ENCODE assay signal across 1 cellular context in the genomic region with DNA sequence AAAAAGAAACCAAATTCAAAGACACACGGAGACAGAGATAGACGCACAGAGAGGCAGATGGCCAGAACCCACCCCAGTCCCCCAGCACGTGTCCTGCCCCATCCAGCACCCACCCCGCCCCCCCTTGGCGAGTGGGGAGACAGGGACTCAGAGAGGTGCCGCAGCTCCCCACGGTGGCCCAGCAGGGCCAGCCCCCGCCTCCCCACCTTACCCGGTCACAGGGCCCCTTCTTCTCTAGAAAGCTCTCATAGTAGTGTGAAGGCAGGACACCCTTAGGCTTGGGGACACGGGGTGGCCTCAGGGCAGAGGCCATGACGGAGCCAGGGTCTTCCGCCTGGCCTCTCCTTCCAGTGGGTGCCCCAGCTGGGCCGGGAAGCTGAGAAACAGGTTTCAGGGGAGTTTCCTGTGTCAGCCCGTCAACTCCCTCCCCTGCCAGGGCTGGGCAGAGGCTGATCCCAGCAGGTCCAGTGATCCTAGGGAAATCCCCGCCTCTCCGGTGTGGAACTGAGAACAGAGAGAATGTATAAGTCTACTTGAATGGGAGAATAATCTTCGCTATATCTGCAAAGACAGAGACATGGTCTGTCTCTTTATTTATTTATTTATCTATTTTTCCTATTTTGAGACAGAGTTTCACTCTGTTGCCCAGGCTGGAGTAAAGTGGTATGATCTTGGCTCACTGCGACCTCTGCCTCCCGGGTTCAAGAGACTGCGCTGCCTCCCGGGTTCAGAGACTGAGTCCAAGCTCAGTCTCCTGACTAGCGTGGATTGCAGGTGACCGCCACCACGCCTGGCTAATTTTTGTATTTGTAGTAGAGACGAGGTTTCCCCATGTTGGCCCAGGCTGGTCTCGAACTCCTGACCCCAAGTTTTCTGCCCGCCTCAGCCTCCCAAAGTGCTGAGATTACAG.
TF ChIP-seq lines count a peak whose summit lies in the region.

A gene with protein sequence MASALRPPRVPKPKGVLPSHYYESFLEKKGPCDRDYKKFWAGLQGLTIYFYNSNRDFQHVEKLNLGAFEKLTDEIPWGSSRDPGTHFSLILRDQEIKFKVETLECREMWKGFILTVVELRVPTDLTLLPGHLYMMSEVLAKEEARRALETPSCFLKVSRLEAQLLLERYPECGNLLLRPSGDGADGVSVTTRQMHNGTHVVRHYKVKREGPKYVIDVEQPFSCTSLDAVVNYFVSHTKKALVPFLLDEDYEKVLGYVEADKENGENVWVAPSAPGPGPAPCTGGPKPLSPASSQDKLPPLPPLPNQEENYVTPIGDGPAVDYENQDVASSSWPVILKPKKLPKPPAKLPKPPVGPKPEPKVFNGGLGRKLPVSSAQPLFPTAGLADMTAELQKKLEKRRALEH (minus strand): TSS at position 387 of the 910 bp plus-strand sequence. CDS start 74 bp downstream, at position 313.

TF ChIP-seq in GM12878, 131 proteins besides CTCF, POLR2A, EP300 and RAD21:
- 0 out of 3 replicates have a peak, but pooled peaks of 1 of the 2 experiments have one; percentile 15 for TF ChIP-seq EGR1 (IDR thresholded peaks at IDR 0.05; ENCODE audit: borderline replicate concordance in 1 of 2, low read depth in 2 of 2, low read length in 2 of 2)
- TF ChIP-seq IKZF1 (conservative IDR thresholded peaks at IDR 0.05) = 0 out of 2 replicates have a peak, but pooled peaks have one; percentile 29
- no peak for TF ChIP-seq SUZ12 (IDR thresholded peaks at IDR 0.05; ENCODE audit: unreplicated experiment)
- TF ChIP-seq, protein P1, sequence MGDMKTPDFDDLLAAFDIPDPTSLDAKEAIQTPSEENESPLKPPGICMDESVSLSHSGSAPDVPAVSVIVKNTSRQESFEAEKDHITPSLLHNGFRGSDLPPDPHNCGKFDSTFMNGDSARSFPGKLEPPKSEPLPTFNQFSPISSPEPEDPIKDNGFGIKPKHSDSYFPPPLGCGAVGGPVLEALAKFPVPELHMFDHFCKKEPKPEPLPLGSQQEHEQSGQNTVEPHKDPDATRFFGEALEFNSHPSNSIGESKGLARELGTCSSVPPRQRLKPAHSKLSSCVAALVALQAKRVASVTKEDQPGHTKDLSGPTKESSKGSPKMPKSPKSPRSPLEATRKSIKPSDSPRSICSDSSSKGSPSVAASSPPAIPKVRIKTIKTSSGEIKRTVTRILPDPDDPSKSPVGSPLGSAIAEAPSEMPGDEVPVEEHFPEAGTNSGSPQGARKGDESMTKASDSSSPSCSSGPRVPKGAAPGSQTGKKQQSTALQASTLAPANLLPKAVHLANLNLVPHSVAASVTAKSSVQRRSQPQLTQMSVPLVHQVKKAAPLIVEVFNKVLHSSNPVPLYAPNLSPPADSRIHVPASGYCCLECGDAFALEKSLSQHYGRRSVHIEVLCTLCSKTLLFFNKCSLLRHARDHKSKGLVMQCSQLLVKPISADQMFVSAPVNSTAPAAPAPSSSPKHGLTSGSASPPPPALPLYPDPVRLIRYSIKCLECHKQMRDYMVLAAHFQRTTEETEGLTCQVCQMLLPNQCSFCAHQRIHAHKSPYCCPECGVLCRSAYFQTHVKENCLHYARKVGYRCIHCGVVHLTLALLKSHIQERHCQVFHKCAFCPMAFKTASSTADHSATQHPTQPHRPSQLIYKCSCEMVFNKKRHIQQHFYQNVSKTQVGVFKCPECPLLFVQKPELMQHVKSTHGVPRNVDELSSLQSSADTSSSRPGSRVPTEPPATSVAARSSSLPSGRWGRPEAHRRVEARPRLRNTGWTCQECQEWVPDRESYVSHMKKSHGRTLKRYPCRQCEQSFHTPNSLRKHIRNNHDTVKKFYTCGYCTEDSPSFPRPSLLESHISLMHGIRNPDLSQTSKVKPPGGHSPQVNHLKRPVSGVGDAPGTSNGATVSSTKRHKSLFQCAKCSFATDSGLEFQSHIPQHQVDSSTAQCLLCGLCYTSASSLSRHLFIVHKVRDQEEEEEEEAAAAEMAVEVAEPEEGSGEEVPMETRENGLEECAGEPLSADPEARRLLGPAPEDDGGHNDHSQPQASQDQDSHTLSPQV (IDR thresholded peaks at IDR 0.05) = no peak
- TF ChIP-seq NR2F1 (conservative IDR thresholded peaks at IDR 0.05) = 0 out of 2 replicates have a peak, but pooled peaks have one; percentile 14
- TF ChIP-seq CBFB (IDR thresholded peaks at IDR 0.05; ENCODE audit: low read depth) = no peak
- TF ChIP-seq TAF1 (IDR thresholded peaks at IDR 0.05; ENCODE audit: borderline replicate concordance, low read depth, low read length) = 0 out of 2 replicates have a peak, but pooled peaks have one; percentile 6
- 0 out of 2 replicates have a peak, but pooled peaks have one; percentile 1 for TF ChIP-seq SPI1 (IDR thresholded peaks at IDR 0.05; ENCODE audit: borderline replicate concordance, insufficient read depth, low read depth, low read length)
- TF ChIP-seq NFIC (IDR thresholded peaks at IDR 0.05; ENCODE audit: low read depth, low read length) = no peak
- TF ChIP-seq, protein P2, sequence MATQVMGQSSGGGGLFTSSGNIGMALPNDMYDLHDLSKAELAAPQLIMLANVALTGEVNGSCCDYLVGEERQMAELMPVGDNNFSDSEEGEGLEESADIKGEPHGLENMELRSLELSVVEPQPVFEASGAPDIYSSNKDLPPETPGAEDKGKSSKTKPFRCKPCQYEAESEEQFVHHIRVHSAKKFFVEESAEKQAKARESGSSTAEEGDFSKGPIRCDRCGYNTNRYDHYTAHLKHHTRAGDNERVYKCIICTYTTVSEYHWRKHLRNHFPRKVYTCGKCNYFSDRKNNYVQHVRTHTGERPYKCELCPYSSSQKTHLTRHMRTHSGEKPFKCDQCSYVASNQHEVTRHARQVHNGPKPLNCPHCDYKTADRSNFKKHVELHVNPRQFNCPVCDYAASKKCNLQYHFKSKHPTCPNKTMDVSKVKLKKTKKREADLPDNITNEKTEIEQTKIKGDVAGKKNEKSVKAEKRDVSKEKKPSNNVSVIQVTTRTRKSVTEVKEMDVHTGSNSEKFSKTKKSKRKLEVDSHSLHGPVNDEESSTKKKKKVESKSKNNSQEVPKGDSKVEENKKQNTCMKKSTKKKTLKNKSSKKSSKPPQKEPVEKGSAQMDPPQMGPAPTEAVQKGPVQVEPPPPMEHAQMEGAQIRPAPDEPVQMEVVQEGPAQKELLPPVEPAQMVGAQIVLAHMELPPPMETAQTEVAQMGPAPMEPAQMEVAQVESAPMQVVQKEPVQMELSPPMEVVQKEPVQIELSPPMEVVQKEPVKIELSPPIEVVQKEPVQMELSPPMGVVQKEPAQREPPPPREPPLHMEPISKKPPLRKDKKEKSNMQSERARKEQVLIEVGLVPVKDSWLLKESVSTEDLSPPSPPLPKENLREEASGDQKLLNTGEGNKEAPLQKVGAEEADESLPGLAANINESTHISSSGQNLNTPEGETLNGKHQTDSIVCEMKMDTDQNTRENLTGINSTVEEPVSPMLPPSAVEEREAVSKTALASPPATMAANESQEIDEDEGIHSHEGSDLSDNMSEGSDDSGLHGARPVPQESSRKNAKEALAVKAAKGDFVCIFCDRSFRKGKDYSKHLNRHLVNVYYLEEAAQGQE (IDR thresholded peaks at IDR 0.05; ENCODE audit: low read depth, low read length) = no peak
- TF ChIP-seq BMI1 (IDR thresholded peaks at IDR 0.05; ENCODE audit: borderline replicate concordance) = no peak
- TF ChIP-seq BHLHE40 (IDR thresholded peaks at IDR 0.05; ENCODE audit: borderline replicate concordance in 1 of 2, low read depth in 2 of 2, low read length in 1 of 2) = peak; percentile 22 to 25; a peak in 1 of 4 replicates
- no peak for TF ChIP-seq TCF3 (IDR thresholded peaks at IDR 0.05; ENCODE audit: borderline replicate concordance, insufficient read depth, low read depth, low read length)
- no peak for TF ChIP-seq SREBF1 (IDR thresholded peaks at IDR 0.05; ENCODE audit: low read length)
